Comparison of ENCODE assay signal across 13 cellular contexts in genomic region chr5:142725231-142726187, GRCh38. TPM values are rescaled to one million over a fixed set of nuclear protein-coding genes. Genes with fewer than 3 reads are reported as not detected.
DNase-seq lines count a peak whose midpoint lies in the region; ATAC-seq and TF ChIP-seq lines count a peak whose summit lies in the region.
"Had no signal": no experiment of that assay in that cellular context is flagged by ENCODE, and none has a peak within 500 bp of the region (broad histone marks: within the 10 kb centered on the region; RNA-seq: fewer than 3 reads in every experiment).

No MANE protein-coding gene starts in this region.

- TF ChIP-seq CTCF in AG04450 (IDR thresholded peaks at IDR 0.05; ENCODE audit: low read depth, low read length) (no peak), foreskin keratinocyte (conservative IDR thresholded peaks at IDR 0.05) (no peak), WTC11 (IDR thresholded peaks at IDR 0.05) (no peak)

- no peaks in the 10 kb centered on the region for H3K9me3 ChIP-seq in AG04450 (ENCODE audit: control insufficient read depth, insufficient read depth, low read length)
- H3K9me3 ChIP-seq in adipocyte (ENCODE audit: control insufficient read depth, low read length), result no peaks in the 10 kb centered on the region
- H3K9me3 ChIP-seq: prostate gland had no signal

- no peaks in the 10 kb centered on the region for H3K36me3 ChIP-seq in adipocyte (ENCODE audit: control insufficient read depth, insufficient read depth, low read length, severe bottlenecking)
- H3K36me3 ChIP-seq: prostate gland had no signal

- ATAC-seq in foreskin keratinocyte (no peak), WTC11 (no peak), HG03039 (IDR thresholded peaks at IDR 0.05; ENCODE audit: unreplicated experiment) (no peak)

- H3K27ac ChIP-seq in AG04450 (ENCODE audit: low read depth, low read length) (peak overlapping the region; percentile 55), foreskin keratinocyte (peak overlapping the region; percentile 66)
- H3K27ac ChIP-seq: prostate gland had no signal

- POLR2A ChIA-PET in AG04450 (lab: Yijun Ruan, JAX) (no interaction called here), WTC11 (lab: Charles Lee) (no interaction called here)

- H3K9ac ChIP-seq in adipocyte (ENCODE audit: low read length), result peak overlapping the region; percentile 46

- H3K27me3 Mint-ChIP-seq in WTC11 (ENCODE audit: low read depth), result no peaks in the 10 kb centered on the region

- H3K36me3 Mint-ChIP-seq in WTC11, result peaks cover 12% of the 10 kb centered on the region

- no peak overlapping the region for H3K4me3 Mint-ChIP-seq in WTC11

- H3K27ac Mint-ChIP-seq in WTC11, result no peak overlapping the region

- H3K4me1 Mint-ChIP-seq in WTC11, result 0 out of 2 replicates have a peak, but pooled peaks cover 4% of the 10 kb centered on the region

- H3K9me3 Mint-ChIP-seq in WTC11, result peaks cover 4% of the 10 kb centered on the region

- H3K4me3 ChIP-seq in AG04450 (ENCODE audit: low read depth, low read length), result no peak overlapping the region
- no peak overlapping the region for H3K4me3 ChIP-seq in adipocyte (ENCODE audit: low read length)
- H3K4me3 ChIP-seq: prostate gland had no signal

- CTCF ChIA-PET in AG04450 (lab: Charles Lee) (interaction anchor here (1.3 to 14.4 kb wide), 4 partner anchors 8 to 161 kb away, joined by 4 to 1004 read pairs (median 36); no protein-coding TSS in a partner anchor), WTC11 (lab: Charles Lee) (interaction anchor here (1.0 to 4.7 kb wide), 2 partner anchors 12 to 155 kb away, joined by 3 to 36 read pairs; no protein-coding TSS in a partner anchor)

- DNase-seq in AG04450 (ENCODE audit: low read depth, low spot score), result no peak
- peak; percentile 18 for DNase-seq in HCEC 1CT
- DNase-seq in adipocyte (ENCODE audit: low read depth), result no peak
- DNase-seq in foreskin keratinocyte, result peak in 1 of 2 donors; percentile 47
- no peak for DNase-seq in cerebellum (ENCODE audit: low spot score)
- DNase-seq in WTC11 (ENCODE audit: low spot score), result no peak
- DNase-seq: activated naive CD4-positive, alpha-beta T cell treated with anti-CD3 and anti-CD28 coated beads, Interleukin-2, amount 50 U/mL, for 16 hours; C1 segment of cervical spinal cord; MM.1S; SHP77 treated with DMSO at 0.1 percent for 48 hours; stimulated activated CD4-positive, alpha-beta T cell treated with anti-CD3 and anti-CD28 coated beads, Interleukin-15, amount 100 ng/mL, for 24 hours had no signal

- H3K27me3 ChIP-seq in AG04450 (ENCODE audit: control insufficient read depth, insufficient read depth, low read length) (peaks cover 6% of the 10 kb centered on the region), adipocyte (replicated peaks; ENCODE audit: control insufficient read depth, insufficient read depth, low read length) (no peaks in the 10 kb centered on the region), foreskin keratinocyte (no peaks in the 10 kb centered on the region)

- H3K4me1 ChIP-seq in adipocyte (ENCODE audit: control insufficient read depth, insufficient read depth, low read length) (peaks cover 36% of the 10 kb centered on the region), foreskin keratinocyte (peaks cover 27% of the 10 kb centered on the region)
- H3K4me1 ChIP-seq: prostate gland had no signal

TF ChIP-seq in WTC11, 78 proteins besides CTCF, POLR2A, EP300 and RAD21:
- TF ChIP-seq ATF1 (CRISPR knock-in tag; IDR thresholded peaks at IDR 0.05) (no peak), ELF4 (CRISPR knock-in tag; IDR thresholded peaks at IDR 0.05; ENCODE audit: low read depth) (no peak)

RNA-seq across cellular contexts. Expression of gene FGF1, which starts 39.6 kb away (rescaled TPM):
- polyA plus RNA-seq in AG04450 (2011; rRNA removed), result 5.9 and 6.3 TPM in 2 replicates
- polyA minus RNA-seq in AG04450 (2011; rRNA and poly(A)+ RNA removed), result 2.3 and 3.7 TPM in 2 replicates
- total RNA-seq in foreskin keratinocyte, result 0.65 and 1.0 TPM in 2 replicates
- polyA plus RNA-seq in foreskin keratinocyte, result 1.4 TPM in 2 replicates
- 6.8 TPM for total RNA-seq in cerebellum
- total RNA-seq in WTC11 (2021), result 0.21 to 0.55 TPM in 2 of 3 replicates, not detected in the other

RNA-seq across cellular contexts. Expression of gene ARHGAP26, which starts 44.7 kb away (rescaled TPM):
- polyA plus RNA-seq in AG04450 (2011; rRNA removed) (0.56 and 0.77 TPM in 2 replicates), foreskin keratinocyte (5.1 and 5.3 TPM in 2 replicates)
- polyA minus RNA-seq in AG04450 (2011; rRNA and poly(A)+ RNA removed), result 1.5 and 1.8 TPM in 2 replicates
- total RNA-seq in foreskin keratinocyte (6.8 and 9.3 TPM in 2 replicates), cerebellum (35.5 TPM), WTC11 (2021) (19.1 to 22.3 TPM (median 21.8 TPM) in 3 replicates)
